ENCODE assay signal across 7 cellular contexts in genomic region chr2:25777077-25777476, GRCh38.
"Had no signal": no experiment of that assay in that cellular context is flagged by ENCODE, and none has a peak within 500 bp of the region (broad histone marks: within the 10 kb centered on the region; RNA-seq: fewer than 3 reads in every experiment).

No MANE protein-coding gene starts in this region.

- H3K27ac Mint-ChIP-seq: GM23338, IgD-negative memory B cell had no signal

- H3K9me3 ChIP-seq: HAP-1 had no signal

- ATAC-seq: GM23338, HCT116 had no signal

- H3K4me2 ChIP-seq: GM23338 had no signal

- DNase-seq: H7, KG1 had no signal

- H3K27me3 Mint-ChIP-seq: IgD-negative memory B cell had no signal

- H2AFZ ChIP-seq: GM23338 had no signal

- FAIRE-seq: HTR-8/SVneo had no signal

- H3K4me3 ChIP-seq: GM23338, HAP-1 had no signal

- H3K4me3 Mint-ChIP-seq: GM23338, IgD-negative memory B cell had no signal

- H3K4me1 ChIP-seq: HAP-1 had no signal
